ENCODE assay signal across 2 cellular contexts in genomic region chr1:32761253-32761877, GRCh38.
TF ChIP-seq lines count a peak whose summit lies in the region.

No MANE protein-coding gene starts in this region.

TF ChIP-seq in HCT116, 20 proteins besides CTCF, POLR2A, EP300 and RAD21:
- TF ChIP-seq YY1 (IDR thresholded peaks at IDR 0.05; ENCODE audit: extremely low read depth, insufficient replicate concordance, low read depth, low read length) (peak; percentile 51), MAX (IDR thresholded peaks at IDR 0.05) (no peak), ATF3 (IDR thresholded peaks at IDR 0.05) (no peak), POLR2AphosphoS5 (IDR thresholded peaks at IDR 0.05; ENCODE audit: low read depth, low read length) (peak; percentile 46; the same call in 1 of the 2 replicates), ZFX (IDR thresholded peaks at IDR 0.05) (peak; percentile 16; the same call in 1 of the 2 replicates)

TF ChIP-seq in HepG2, 621 proteins besides CTCF, POLR2A, EP300 and RAD21:
- 0 out of 2 replicates have a peak, but pooled peaks have one; percentile 21 for TF ChIP-seq ZNF143 (CRISPR knock-in tag; IDR thresholded peaks at IDR 0.05)
- TF ChIP-seq ZNF891 (CRISPR knock-in tag; IDR thresholded peaks at IDR 0.05): 0 out of 2 replicates have a peak, but pooled peaks have one; percentile 11
- peak; percentile 21; the same call in 1 of the 2 replicates for TF ChIP-seq TFAP4 (IDR thresholded peaks at IDR 0.05; ENCODE audit: borderline replicate concordance, low read depth)
- no peak for TF ChIP-seq ZBTB46 (CRISPR knock-in tag; IDR thresholded peaks at IDR 0.05; ENCODE audit: borderline replicate concordance)
